Comparison of ENCODE assay signal across 8 cellular contexts in genomic region chr17:59853168-59853918, GRCh38. TPM values are rescaled to one million over a fixed set of nuclear protein-coding genes. Genes with fewer than 3 reads are reported as not detected.
DNase-seq lines count a peak whose midpoint lies in the region; FAIRE-seq and TF ChIP-seq lines count a peak whose summit lies in the region.

No MANE protein-coding gene starts in this region.

- H3K79me1 ChIP-seq in mesenchymal stem cell (replicated peaks; ENCODE audit: low read length, poor library complexity, severe bottlenecking): no peaks in the 10 kb centered on the region

- peak overlapping the region; percentile 75 for H2BK5ac ChIP-seq in mesenchymal stem cell (ENCODE audit: low read depth, low read length, poor library complexity, severe bottlenecking)

- H3K4me3 ChIP-seq in bronchial epithelial cell (ENCODE audit: low read depth, low read length): no peak overlapping the region
- peak overlapping the region in 1 of 2 experiments; percentile 2 for H3K4me3 ChIP-seq in mesenchymal stem cell (ENCODE audit: insufficient read depth in 1 of 2, low read depth in 1 of 2, low read length in 2 of 2)
- H3K4me3 ChIP-seq in uterus: no peak overlapping the region

- intact Hi-C loops in uterus (cut with DNase I; ENCODE audit: low total_unique reads): no loop called here

- DNase-seq in HuH-7 (ENCODE audit: low spot score) (peak; percentile 61), T1000 (lab: John Stamatoyannopoulos, UW) (peak; percentile 81), bronchial epithelial cell (ENCODE audit: low read depth) (peak; percentile 100), mesenchymal stem cell (peak; percentile 97), uterus (no peak), ecto neural progenitor cell (ENCODE audit: low spot score) (no peak), GOT3 (lab: John Stamatoyannopoulos, UW) (no peak)

- no peak overlapping the region for H4K91ac ChIP-seq in mesenchymal stem cell (ENCODE audit: low read length)

- peak overlapping the region; percentile 94 for H3K27ac ChIP-seq in mesenchymal stem cell (ENCODE audit: low read length, poor library complexity, severe bottlenecking)
- peak overlapping the region; percentile 83 to 84 for H3K27ac ChIP-seq in uterus

- peak overlapping the region; percentile 42 for H2BK120ac ChIP-seq in mesenchymal stem cell (ENCODE audit: low read depth, low read length)

- H3K9ac ChIP-seq in mesenchymal stem cell (ENCODE audit: low read length): no peak overlapping the region

- H2BK12ac ChIP-seq in mesenchymal stem cell (ENCODE audit: low read length in 2 of 2): peak overlapping the region; percentile 11 to 79

- no peak overlapping the region for H2AK5ac ChIP-seq in mesenchymal stem cell (ENCODE audit: low read length, severe bottlenecking)

- FAIRE-seq in G401.6 (lab: Jason Lieb, UNC) (peak; percentile 96), bronchial epithelial cell (lab: Jason Lieb, UNC) (no peak)

- H3K14ac ChIP-seq in mesenchymal stem cell (ENCODE audit: low read length in 2 of 2): no peak overlapping the region

- H4K8ac ChIP-seq in mesenchymal stem cell (ENCODE audit: low read length): no peak overlapping the region

- H3K18ac ChIP-seq in mesenchymal stem cell (ENCODE audit: low read depth in 1 of 2, low read length in 2 of 2): peak overlapping the region; percentile 54 to 56

- TF ChIP-seq POLR2A in uterus (IDR thresholded peaks at IDR 0.05): no peak

- H3K27me3 ChIP-seq in bronchial epithelial cell (ENCODE audit: control insufficient read depth, insufficient read depth, low read length): no peaks in the 10 kb centered on the region
- no peaks in the 10 kb centered on the region for H3K27me3 ChIP-seq in mesenchymal stem cell (ENCODE audit: control insufficient read depth in 1 of 2, insufficient read depth in 1 of 2, low read length in 2 of 2)
- no peaks in the 10 kb centered on the region for H3K27me3 ChIP-seq in uterus

- H3K36me3 ChIP-seq in bronchial epithelial cell (ENCODE audit: control insufficient read depth, insufficient read depth, low read length) (no peaks in the 10 kb centered on the region), mesenchymal stem cell (ENCODE audit: control insufficient read depth in 1 of 2, insufficient read depth in 2 of 2, low read depth in 1 of 2, low read length in 2 of 2) (no peaks in the 10 kb centered on the region), uterus (no peaks in the 10 kb centered on the region)

- H3K4me1 ChIP-seq in mesenchymal stem cell (ENCODE audit: control insufficient read depth, insufficient read depth, low read depth, low read length) (peaks cover 9% of the 10 kb centered on the region), uterus (peaks cover 0 to 7% of the 10 kb centered on the region in 2 donors)

- peak overlapping the region; percentile 54 to 88 for H3K4ac ChIP-seq in mesenchymal stem cell (ENCODE audit: low read depth in 1 of 2, low read length in 2 of 2)

- no peak overlapping the region for H3K23ac ChIP-seq in mesenchymal stem cell (ENCODE audit: low read length in 2 of 2)

- H3K4me2 ChIP-seq in mesenchymal stem cell (ENCODE audit: low read length, poor library complexity, severe bottlenecking): no peak overlapping the region

- no peak overlapping the region for H2BK15ac ChIP-seq in mesenchymal stem cell (ENCODE audit: low read depth, poor library complexity, severe bottlenecking)

- TF ChIP-seq CTCF in bronchial epithelial cell (IDR thresholded peaks at IDR 0.05; ENCODE audit: insufficient read depth, low read length, severe bottlenecking): peak; percentile 81
- peak in 2 of 4 experiments; percentile 11 to 29 for TF ChIP-seq CTCF in uterus (IDR thresholded peaks at IDR 0.05)

- no peak overlapping the region for H2AFZ ChIP-seq in mesenchymal stem cell (ENCODE audit: low read depth, low read length)

- H3K9me3 ChIP-seq in mesenchymal stem cell (ENCODE audit: control insufficient read depth, low read length) (no peaks in the 10 kb centered on the region), uterus (no peaks in the 10 kb centered on the region)

- WGBS in mesenchymal stem cell: 35% methylated on average over 13 of the region's 14 CpGs

RNA-seq across cellular contexts. Expression of gene TUBD1, which starts 39.4 kb away (rescaled TPM):
- total RNA-seq in bronchial epithelial cell (7.6 TPM in 2 replicates), uterus (10 to 100 TPM in 3 of 4 donors, 1 to 10 TPM in 1; 7.7 to 62.9 (median 18.7) TPM)
- 4.7 TPM for polyA plus RNA-seq in mesenchymal stem cell (2013, experiment 1 of 2)
- polyA plus RNA-seq in mesenchymal stem cell (2013, experiment 2 of 2): 4.6 TPM

RNA-seq across cellular contexts. Expression of gene RPS6KB1, which starts 39.6 kb away (rescaled TPM):
- 37.1 and 39.0 TPM in 2 replicates for total RNA-seq in bronchial epithelial cell
- 17.4 TPM for polyA plus RNA-seq in mesenchymal stem cell (2013, experiment 1 of 2)
- polyA plus RNA-seq in mesenchymal stem cell (2013, experiment 2 of 2): 17.7 TPM
- 10 to 100 TPM; 19.2 to 86.2 (median 55.8) TPM for total RNA-seq in uterus

Comparison
In these comparisons a context has a peak if more than half of its experiments do, and no peak if none do; other contexts are left out.
1. DNase-seq: peak in HuH-7 (single experiment), T1000 (single experiment), bronchial epithelial cell (single experiment) and mesenchymal stem cell (single experiment); none in uterus (0 of 2), ecto neural progenitor cell (single experiment) and GOT3 (single experiment).